In the genomic region with DNA sequence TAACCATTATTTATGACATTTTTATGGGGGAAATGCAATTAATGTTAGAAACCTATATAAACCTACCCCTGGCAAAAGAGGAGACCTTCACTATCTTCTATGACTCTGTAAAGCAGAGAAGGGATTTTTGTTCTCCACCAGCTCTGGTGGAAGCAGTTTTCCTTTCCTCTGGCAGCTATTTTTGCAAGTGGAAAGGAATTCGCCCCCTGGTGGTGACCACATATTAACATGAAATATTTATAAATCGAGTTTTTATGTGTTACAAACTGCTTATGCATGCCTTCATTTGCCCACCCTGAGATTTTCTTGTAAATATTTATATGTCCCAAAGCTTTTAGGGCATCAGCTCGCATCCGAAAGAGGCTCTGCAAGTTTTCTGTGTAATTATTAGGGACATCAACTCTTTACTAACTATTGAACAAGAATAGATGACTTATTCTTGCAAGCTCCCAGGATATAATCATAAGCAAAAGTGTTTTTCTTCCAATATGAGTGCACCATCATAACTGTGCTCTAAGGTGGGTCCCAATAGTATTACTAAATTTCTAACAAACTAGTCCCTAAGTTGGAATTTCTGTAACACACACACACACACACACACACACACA, we compare ENCODE assay signal across 8 cellular contexts.
A peak's percentile ranks its signal among the peaks of the same experiment; 100 is the strongest.
DNase-seq lines count a peak whose midpoint lies in the region; ATAC-seq, FAIRE-seq and TF ChIP-seq lines count a peak whose summit lies in the region.

No MANE protein-coding gene starts in this region.

- POLR2A ChIA-PET in HepG2 (lab: Yijun Ruan, JAX), result no interaction called here

- 8% methylated on average over 4 of the region's 4 CpGs for WGBS in mammary epithelial cell (ENCODE audit: low coverage, missing lambda C conversion rate)
- WGBS in HepG2 (ENCODE audit: low lambda C conversion rate), result 0% methylated on average over 4 of the region's 4 CpGs

- DNase-seq in EL, result peak; percentile 46
- DNase-seq in Jurkat, Clone E6-1 (ENCODE audit: low read depth, low spot score), result peak; percentile 42
- DNase-seq in RWPE2 (ENCODE audit: low spot score), result no peak
- peak; percentile 16 for DNase-seq in mammary epithelial cell
- peak; percentile 35 for DNase-seq in HepG2 (ENCODE audit: low spot score)
- DNase-seq in stimulated activated naive CD4-positive, alpha-beta T cell (lab: John Stamatoyannopoulos, UW), result peak in 4 of 6 experiments; percentile 7 to 35 (median 13)

- H3K79me2 ChIP-seq in mammary epithelial cell (ENCODE audit: insufficient read depth, low read length) (no peaks in the 10 kb centered on the region), HepG2 (ENCODE audit: insufficient read depth, low read length) (no peaks in the 10 kb centered on the region)

- TF ChIP-seq POLR2A in HepG2 (IDR thresholded peaks at IDR 0.05; ENCODE audit: insufficient read depth in 1 of 2, low read depth in 2 of 2, low read length in 2 of 2), result no peak

- CTCF ChIA-PET in mammary epithelial cell (lab: Charles Lee; ENCODE audit: low non-redundant PET), result interaction anchor here (0.7 to 1.0 kb wide), 4 partner anchors 71 to 282 kb away, joined by 3 read pairs; no protein-coding TSS in a partner anchor
- CTCF ChIA-PET in HepG2 (lab: Yijun Ruan, JAX; ENCODE audit: low intra/inter-chr PET ratio, low total read pairs), result interaction anchor here (1.1 to 2.0 kb wide), 3 partner anchors 283 to 453 kb away, joined by 5 to 20 read pairs (median 7); no protein-coding TSS in a partner anchor

- ATAC-seq in RWPE2 (ENCODE audit: low read depth), result no peak
- ATAC-seq in HepG2, result no peak
- ATAC-seq in HG03469 (IDR thresholded peaks at IDR 0.05; ENCODE audit: unreplicated experiment), result no peak
- no peak for ATAC-seq in HG02642 (IDR thresholded peaks at IDR 0.05; ENCODE audit: poor library complexity, unreplicated experiment)

- H4K20me1 ChIP-seq in mammary epithelial cell (ENCODE audit: insufficient read depth, low read length) (no peaks in the 10 kb centered on the region), HepG2 (ENCODE audit: insufficient read depth, low read length) (no peaks in the 10 kb centered on the region)

- BruUV-seq in mammary epithelial cell (replicated peaks; lab: Mats Ljungman, UMichigan), result no TSS peak
- BruUV-seq in HepG2 (replicated peaks; lab: Mats Ljungman, UMichigan), result no TSS peak

- H3K9me3 ChIP-seq in RWPE2 (ENCODE audit: severe bottlenecking), result no peaks in the 10 kb centered on the region
- H3K9me3 ChIP-seq in mammary epithelial cell (replicated peaks; ENCODE audit: insufficient read depth, low read length), result no peaks in the 10 kb centered on the region
- no peaks in the 10 kb centered on the region for H3K9me3 ChIP-seq in HepG2 (ENCODE audit: low read length)

- intact Hi-C loops in mammary epithelial cell (cut with micrococcal nuclease), result loop anchor here (1.0 kb wide), 5 partner anchors 209 to 453 kb away; a partner anchor contains a TSS
- intact Hi-C loops in HepG2 (cut with micrococcal nuclease; ENCODE audit: unreplicated experiment), result loop anchor here (1.0 to 5.0 kb wide), 4 partner anchors 283 to 453 kb away; a partner anchor contains a TSS

- H3K4me3 ChIP-seq in Jurkat, Clone E6-1 (ENCODE audit: low read length), result no peak overlapping the region
- H3K4me3 ChIP-seq in RWPE2 (ENCODE audit: severe bottlenecking), result no peak overlapping the region
- no peak overlapping the region for H3K4me3 ChIP-seq in mammary epithelial cell (replicated peaks in 1 of 3; ENCODE audit: insufficient read depth in 1 of 3, low read depth in 2 of 3, low read length in 3 of 3)
- no peak overlapping the region for H3K4me3 ChIP-seq in HepG2 (replicated peaks in 1 of 3; ENCODE audit: insufficient read depth in 1 of 3, low read depth in 2 of 3, low read length in 3 of 3)

- H3K4me1 ChIP-seq in RWPE2 (ENCODE audit: insufficient read depth, poor library complexity, severe bottlenecking) (no peaks in the 10 kb centered on the region), mammary epithelial cell (ENCODE audit: insufficient read depth, low read length) (no peaks in the 10 kb centered on the region), HepG2 (ENCODE audit: insufficient read depth, low read length) (no peaks in the 10 kb centered on the region)

- dilution Hi-C loops in mammary epithelial cell (cut with HindIII; ENCODE audit: low sequenced_read_pairs), result loop anchor here (5.0 kb wide), 1 partner anchor 36 kb away; no protein-coding TSS in a partner anchor

- H3K36me3 ChIP-seq in RWPE2 (ENCODE audit: low read depth) (no peaks in the 10 kb centered on the region), mammary epithelial cell (ENCODE audit: insufficient read depth, low read length) (no peaks in the 10 kb centered on the region), HepG2 (replicated peaks in 1 of 2; ENCODE audit: control insufficient read depth in 1 of 2, insufficient read depth in 2 of 2, low read length in 2 of 2) (no peaks in the 10 kb centered on the region)

- H3K27ac ChIP-seq in RWPE2 (ENCODE audit: poor library complexity, severe bottlenecking) (no peak overlapping the region), mammary epithelial cell (ENCODE audit: insufficient read depth, low read depth, low read length) (no peak overlapping the region), HepG2 (ENCODE audit: extremely low read length, insufficient read depth, low read length) (no peak overlapping the region)

- in situ Hi-C loops in mammary epithelial cell (cut with MboI; ENCODE audit: low sequenced_read_pairs in 2 of 2), result loop anchor here (25.0 kb wide), 2 partner anchors 324 to 449 kb away; a partner anchor contains a TSS
- in situ Hi-C loops in HepG2 (cut with HindIII; ENCODE audit: extremely low pct_ligation_motif_present, low pct_unique_long_range_greater_than_20kb), result loop anchor here (5.0 to 25.0 kb wide), 3 partner anchors 311 to 749 kb away; no protein-coding TSS in a partner anchor

- TF ChIP-seq EP300 in HepG2 (IDR thresholded peaks at IDR 0.05; ENCODE audit: low read depth in 2 of 2, low read length in 2 of 2) (no peak), HepG2 (CRISPR knock-in tag; IDR thresholded peaks at IDR 0.05; ENCODE audit: borderline replicate concordance) (no peak)

- H2AFZ ChIP-seq in mammary epithelial cell (ENCODE audit: low read depth, low read length), result no peak overlapping the region
- no peak overlapping the region for H2AFZ ChIP-seq in HepG2 (ENCODE audit: low read length)

- H3K27me3 ChIP-seq in RWPE2 (ENCODE audit: insufficient read depth, poor library complexity, severe bottlenecking) (no peaks in the 10 kb centered on the region), mammary epithelial cell (ENCODE audit: insufficient read depth, low read length) (no peaks in the 10 kb centered on the region), HepG2 (ENCODE audit: control insufficient read depth in 1 of 2, insufficient read depth in 2 of 2, low read length in 2 of 2) (peaks cover 0 to 5% of the 10 kb centered on the region in 2 experiments; a peak in 2 of 5 replicates)

- no peak overlapping the region for H3K9ac ChIP-seq in mammary epithelial cell (ENCODE audit: insufficient read depth, low read length)
- no peak overlapping the region for H3K9ac ChIP-seq in HepG2 (ENCODE audit: insufficient read depth, low read depth, low read length)

- no peak for TF ChIP-seq RAD21 in HepG2 (CRISPR knock-in tag; IDR thresholded peaks at IDR 0.05)

- FAIRE-seq in HepG2 (lab: Jason Lieb, UNC), result peak; percentile 34

- H3K4me2 ChIP-seq in mammary epithelial cell (ENCODE audit: insufficient read depth, low read depth, low read length) (no peak overlapping the region), HepG2 (ENCODE audit: low read depth, low read length) (no peak overlapping the region)

- TF ChIP-seq CTCF in RWPE2 (IDR thresholded peaks at IDR 0.05; ENCODE audit: poor library complexity, severe bottlenecking) (peak; percentile 78), mammary epithelial cell (conservative IDR thresholded peaks at IDR 0.05 in 1 of 2, IDR thresholded peaks at IDR 0.05 in 1 of 2; ENCODE audit: extremely low read depth in 1 of 2, insufficient read depth in 1 of 2, low read depth in 1 of 2, low read length in 2 of 2) (peak; percentile 48 to 65), HepG2 (CRISPR knock-in tag; IDR thresholded peaks at IDR 0.05) (peak; percentile 57)

TF ChIP-seq in HepG2, 621 proteins besides CTCF, POLR2A, EP300 and RAD21:
- TF ChIP-seq, protein P1, sequence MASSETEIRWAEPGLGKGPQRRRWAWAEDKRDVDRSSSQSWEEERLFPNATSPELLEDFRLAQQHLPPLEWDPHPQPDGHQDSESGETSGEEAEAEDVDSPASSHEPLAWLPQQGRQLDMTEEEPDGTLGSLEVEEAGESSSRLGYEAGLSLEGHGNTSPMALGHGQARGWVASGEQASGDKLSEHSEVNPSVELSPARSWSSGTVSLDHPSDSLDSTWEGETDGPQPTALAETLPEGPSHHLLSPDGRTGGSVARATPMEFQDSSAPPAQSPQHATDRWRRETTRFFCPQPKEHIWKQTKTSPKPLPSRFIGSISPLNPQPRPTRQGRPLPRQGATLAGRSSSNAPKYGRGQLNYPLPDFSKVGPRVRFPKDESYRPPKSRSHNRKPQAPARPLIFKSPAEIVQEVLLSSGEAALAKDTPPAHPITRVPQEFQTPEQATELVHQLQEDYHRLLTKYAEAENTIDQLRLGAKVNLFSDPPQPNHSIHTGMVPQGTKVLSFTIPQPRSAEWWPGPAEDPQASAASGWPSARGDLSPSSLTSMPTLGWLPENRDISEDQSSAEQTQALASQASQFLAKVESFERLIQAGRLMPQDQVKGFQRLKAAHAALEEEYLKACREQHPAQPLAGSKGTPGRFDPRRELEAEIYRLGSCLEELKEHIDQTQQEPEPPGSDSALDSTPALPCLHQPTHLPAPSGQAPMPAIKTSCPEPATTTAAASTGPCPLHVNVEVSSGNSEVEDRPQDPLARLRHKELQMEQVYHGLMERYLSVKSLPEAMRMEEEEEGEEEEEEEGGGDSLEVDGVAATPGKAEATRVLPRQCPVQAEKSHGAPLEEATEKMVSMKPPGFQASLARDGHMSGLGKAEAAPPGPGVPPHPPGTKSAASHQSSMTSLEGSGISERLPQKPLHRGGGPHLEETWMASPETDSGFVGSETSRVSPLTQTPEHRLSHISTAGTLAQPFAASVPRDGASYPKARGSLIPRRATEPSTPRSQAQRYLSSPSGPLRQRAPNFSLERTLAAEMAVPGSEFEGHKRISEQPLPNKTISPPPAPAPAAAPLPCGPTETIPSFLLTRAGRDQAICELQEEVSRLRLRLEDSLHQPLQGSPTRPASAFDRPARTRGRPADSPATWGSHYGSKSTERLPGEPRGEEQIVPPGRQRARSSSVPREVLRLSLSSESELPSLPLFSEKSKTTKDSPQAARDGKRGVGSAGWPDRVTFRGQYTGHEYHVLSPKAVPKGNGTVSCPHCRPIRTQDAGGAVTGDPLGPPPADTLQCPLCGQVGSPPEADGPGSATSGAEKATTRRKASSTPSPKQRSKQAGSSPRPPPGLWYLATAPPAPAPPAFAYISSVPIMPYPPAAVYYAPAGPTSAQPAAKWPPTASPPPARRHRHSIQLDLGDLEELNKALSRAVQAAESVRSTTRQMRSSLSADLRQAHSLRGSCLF (CRISPR knock-in tag; IDR thresholded peaks at IDR 0.05; ENCODE audit: borderline replicate concordance), result no peak
- TF ChIP-seq SMC3 (IDR thresholded peaks at IDR 0.05; ENCODE audit: low read length) (peak; percentile 69), STAG1 (CRISPR knock-in tag; IDR thresholded peaks at IDR 0.05) (peak; percentile 53)
